ENCODE assay signal across 24 cellular contexts in genomic region chr6:166864333-166864732, GRCh38.
"Had no signal": no experiment of that assay in that cellular context is flagged by ENCODE, and none has a peak within 500 bp of the region (broad histone marks: within the 10 kb centered on the region; RNA-seq: fewer than 3 reads in every experiment).

No MANE protein-coding gene starts in this region.

- H3K27ac Mint-ChIP-seq: activated B cell treated with CpG ODN at 0.5 μM for 24 hours; activated CD4-positive, alpha-beta T cell treated with anti-CD3 and anti-CD28 coated beads for 36 hours; activated naive CD8-positive, alpha-beta T cell treated with anti-CD3 and anti-CD28 coated beads for 36 hours; activated T-helper 2 cell treated with anti-CD3 and anti-CD28 coated beads, Interferon-gamma antibody, Interleukin-2, Interleukin-4, amounts not matched to agents 10 μg/mL and 5 μg/mL and 100 μg/mL, durations not matched to agents 14 hours and 24 hours and 36 hours; natural killer cell; T-helper 1 cell treated with Interleukin-12 subunit alpha and Interleukin-12 subunit beta and Interleukin-4 antibody, amounts not matched to agents 30 μg/mL and 1 μg/mL, for 36 hours had no signal

- H3K4me3 ChIP-seq: esophagus squamous epithelium, gastrocnemius medialis, lower lobe of right lung, sigmoid colon, smooth muscle cell, upper lobe of right lung had no signal

- H3K9me3 Mint-ChIP-seq: activated B cell treated with CpG ODN at 0.5 μM for 24 hours; activated naive CD8-positive, alpha-beta T cell treated with anti-CD3 and anti-CD28 coated beads for 36 hours; activated T-cell treated with anti-CD3 and anti-CD28 coated beads, Interleukin-2, amount 50 U/mL, for 4 hours; activated T-helper 2 cell treated with anti-CD3 and anti-CD28 coated beads, Interferon-gamma antibody, Interleukin-2, Interleukin-4, amounts not matched to agents 10 μg/mL and 5 μg/mL and 100 μg/mL, durations not matched to agents 14 hours and 24 hours and 36 hours; natural killer cell; T-helper 1 cell treated with Interleukin-12 subunit alpha and Interleukin-12 subunit beta and Interleukin-4 antibody, amounts not matched to agents 30 μg/mL and 1 μg/mL, for 36 hours had no signal

- H3K9me3 ChIP-seq: esophagus squamous epithelium, gastrocnemius medialis, lower lobe of right lung, sigmoid colon, upper lobe of right lung had no signal

- H3K27ac ChIP-seq: esophagus squamous epithelium, gastrocnemius medialis, lower lobe of right lung, sigmoid colon, upper lobe of right lung had no signal

- H3K36me3 ChIP-seq: esophagus squamous epithelium, gastrocnemius medialis, lower lobe of right lung, sigmoid colon, upper lobe of right lung had no signal

- H3K36me3 Mint-ChIP-seq: activated naive CD8-positive, alpha-beta T cell treated with anti-CD3 and anti-CD28 coated beads for 36 hours; natural killer cell had no signal

- H3K4me3 Mint-ChIP-seq: activated B cell treated with CpG ODN at 0.5 μM for 24 hours; activated CD4-positive, alpha-beta T cell treated with anti-CD3 and anti-CD28 coated beads for 36 hours; activated naive CD8-positive, alpha-beta T cell treated with anti-CD3 and anti-CD28 coated beads for 36 hours; T-helper 1 cell treated with Interleukin-12 subunit alpha and Interleukin-12 subunit beta and Interleukin-4 antibody, amounts not matched to agents 30 μg/mL and 1 μg/mL, for 36 hours had no signal

- H3K4me2 ChIP-seq: smooth muscle cell had no signal

- DNase-seq: activated B cell treated with CpG ODN at 0.5 μM for 24 hours; activated CD4-positive, alpha-beta T cell treated with anti-CD3 and anti-CD28 coated beads for 36 hours; activated CD4-positive, alpha-beta T cell treated with anti-CD3 and anti-CD28 coated beads, Interleukin-2, amount 50 U/mL, for 48 hours; activated CD8-positive, alpha-beta memory T cell treated with anti-CD3 and anti-CD28 coated beads, Interleukin-2, amount 50 U/mL, for 48 hours; activated naive CD4-positive, alpha-beta T cell; activated naive CD8-positive, alpha-beta T cell treated with anti-CD3 and anti-CD28 coated beads for 36 hours; activated T-cell treated with anti-CD3 and anti-CD28 coated beads, Interleukin-2, amount 50 U/mL, for 4 hours; amniotic stem cell; dermis blood vessel endothelial cell; effector memory CD4-positive, alpha-beta T cell; esophagus squamous epithelium; gastrocnemius medialis; left cardiac atrium; lower lobe of right lung; natural killer cell; retina; sigmoid colon; stimulated activated CD4-positive, alpha-beta T cell treated with anti-CD3 and anti-CD28 coated beads, Interleukin-2, amount 100 ng/mL, for 48 hours; stimulated activated CD8-positive, alpha-beta memory T cell treated with anti-CD3 and anti-CD28 coated beads, Interleukin-4, amount 100 ng/mL, for 48 hours; stimulated activated naive CD4-positive, alpha-beta T cell; upper lobe of right lung had no signal
